ENCODE assay signal across 8 cellular contexts in genomic region chr11:107858217-107859070, GRCh38. TPM values are rescaled to one million over a fixed set of nuclear protein-coding genes. Genes with fewer than 3 reads are reported as not detected.
A peak's percentile ranks its signal among the peaks of the same experiment; 100 is the strongest.
DNase-seq lines count a peak whose midpoint lies in the region; ATAC-seq and TF ChIP-seq lines count a peak whose summit lies in the region.

TSS of gene SLC35F2 (minus strand) at chr11:107858787. CDS start at chr11:107858767, 20 bp downstream.

- DNase-seq in BJ (ENCODE audit: low read depth) (no peak), NCI-H524 treated with DMSO at 0.1 percent for 48 hours (lab: John Stamatoyannopoulos, UW) (peak; percentile 42), mesenchymal stem cell (peak; percentile 73)
- DNase-seq in activated CD4-positive, alpha-beta T cell treated with anti-CD3 and anti-CD28 coated beads, Interleukin-2, amount 10 ng/mL, durations not matched to agents 7 days and 5 days = peak; percentile 61
- peak; percentile 48 for DNase-seq in effector CD4-positive, alpha-beta T cell
- peak; percentile 61 for DNase-seq in stimulated activated CD8-positive, alpha-beta memory T cell treated with anti-CD3 and anti-CD28 coated beads, Interleukin-12 subunit alpha, Interleukin-12 subunit beta, amount 100 ng/mL, for 4 hours (ENCODE audit: low read depth)

- peak within 1 kb of the TSS; percentile 23 to 70 for H3K18ac ChIP-seq in mesenchymal stem cell (ENCODE audit: low read depth in 1 of 2, low read length in 2 of 2)

- H3K4ac ChIP-seq in mesenchymal stem cell (ENCODE audit: low read depth in 1 of 2, low read length in 2 of 2) = no peak within 1 kb of the TSS

- H3K9me3 ChIP-seq in mesenchymal stem cell (ENCODE audit: control insufficient read depth, low read length) = no peaks in the 10 kb centered on the region

- H2BK5ac ChIP-seq in mesenchymal stem cell (ENCODE audit: low read depth, low read length, poor library complexity, severe bottlenecking) = no peak within 1 kb of the TSS

- ATAC-seq in HG03354 (IDR thresholded peaks at IDR 0.05; ENCODE audit: poor library complexity, severe bottlenecking, unreplicated experiment) = peak; percentile 93

- H3K36me3 ChIP-seq in BJ (ENCODE audit: control insufficient read depth, insufficient read depth, low read length) = no peaks in the 10 kb centered on the region
- H3K36me3 ChIP-seq in mesenchymal stem cell (ENCODE audit: control insufficient read depth in 1 of 2, insufficient read depth in 2 of 2, low read depth in 1 of 2, low read length in 2 of 2) = no peaks in the 10 kb centered on the region

- H2AK5ac ChIP-seq in mesenchymal stem cell (ENCODE audit: low read length, severe bottlenecking) = no peak within 1 kb of the TSS

- peak within 1 kb of the TSS; percentile 72 for H2AFZ ChIP-seq in mesenchymal stem cell (ENCODE audit: low read depth, low read length)

- H3K27ac Mint-ChIP-seq in activated CD4-positive, alpha-beta T cell treated with anti-CD3 and anti-CD28 coated beads, Interleukin-2, amount 10 ng/mL, durations not matched to agents 7 days and 5 days = peak within 1 kb of the TSS; percentile 91

- no peak within 1 kb of the TSS for H2BK12ac ChIP-seq in mesenchymal stem cell (ENCODE audit: low read length in 2 of 2)

- H2BK15ac ChIP-seq in mesenchymal stem cell (ENCODE audit: low read depth, poor library complexity, severe bottlenecking) = no peak within 1 kb of the TSS

- H3K4me1 ChIP-seq in mesenchymal stem cell (ENCODE audit: control insufficient read depth, insufficient read depth, low read depth, low read length) = peaks cover 5% of the 10 kb centered on the region

- peak within 1 kb of the TSS; percentile 64 for H3K4me3 ChIP-seq in BJ (ENCODE audit: low read depth, low read length)
- H3K4me3 ChIP-seq in mesenchymal stem cell (ENCODE audit: insufficient read depth in 1 of 2, low read depth in 1 of 2, low read length in 2 of 2) = peak within 1 kb of the TSS; percentile 69 to 98

- H3K27me3 Mint-ChIP-seq in activated CD4-positive, alpha-beta T cell treated with anti-CD3 and anti-CD28 coated beads, Interleukin-2, amount 10 ng/mL, durations not matched to agents 7 days and 5 days = no peaks in the 10 kb centered on the region

- H3K27ac ChIP-seq in mesenchymal stem cell (ENCODE audit: low read length, poor library complexity, severe bottlenecking) = peak within 1 kb of the TSS; percentile 65

- no peak within 1 kb of the TSS for H2BK120ac ChIP-seq in mesenchymal stem cell (ENCODE audit: low read depth, low read length)

- peak within 1 kb of the TSS; percentile 88 for H3K4me3 Mint-ChIP-seq in activated CD4-positive, alpha-beta T cell treated with anti-CD3 and anti-CD28 coated beads, Interleukin-2, amount 10 ng/mL, durations not matched to agents 7 days and 5 days

- H3K4me1 Mint-ChIP-seq in activated CD4-positive, alpha-beta T cell treated with anti-CD3 and anti-CD28 coated beads, Interleukin-2, amount 10 ng/mL, durations not matched to agents 7 days and 5 days = peaks cover 38% of the 10 kb centered on the region

- peak within 1 kb of the TSS in 1 of 2 experiments; percentile 67 for H3K23ac ChIP-seq in mesenchymal stem cell (ENCODE audit: low read length in 2 of 2)

- H4K91ac ChIP-seq in mesenchymal stem cell (ENCODE audit: low read length) = peak within 1 kb of the TSS; percentile 52

- H3K27me3 ChIP-seq in BJ (ENCODE audit: control insufficient read depth, insufficient read depth, low read length) (peaks cover 2% of the 10 kb centered on the region; the same call in 1 of the 2 replicates), mesenchymal stem cell (ENCODE audit: control insufficient read depth in 1 of 2, insufficient read depth in 1 of 2, low read length in 2 of 2) (no peaks in the 10 kb centered on the region)

- H3K79me1 ChIP-seq in mesenchymal stem cell (replicated peaks; ENCODE audit: low read length, poor library complexity, severe bottlenecking) = no peaks in the 10 kb centered on the region

- peak within 1 kb of the TSS in 1 of 2 experiments; percentile 22 for H3K14ac ChIP-seq in mesenchymal stem cell (ENCODE audit: low read length in 2 of 2)

- no peaks in the 10 kb centered on the region for H3K9me3 Mint-ChIP-seq in activated CD4-positive, alpha-beta T cell treated with anti-CD3 and anti-CD28 coated beads, Interleukin-2, amount 10 ng/mL, durations not matched to agents 7 days and 5 days

- CTCF ChIA-PET in BJ (lab: Yijun Ruan, JAX) = no interaction called here
- CTCF ChIA-PET in activated CD4-positive, alpha-beta T cell treated with anti-CD3 and anti-CD28 coated beads, Interleukin-2, amount 10 ng/mL, durations not matched to agents 7 days and 5 days (lab: Charles Lee) = interaction anchor here (1.4 kb wide), 1 partner anchor 10 kb away, joined by 3 read pairs; no protein-coding TSS in a partner anchor

- H4K8ac ChIP-seq in mesenchymal stem cell (ENCODE audit: low read length) = peak within 1 kb of the TSS; percentile 52

- H3K36me3 Mint-ChIP-seq in activated CD4-positive, alpha-beta T cell treated with anti-CD3 and anti-CD28 coated beads, Interleukin-2, amount 10 ng/mL, durations not matched to agents 7 days and 5 days (ENCODE audit: low read depth) = peaks cover 2% of the 10 kb centered on the region

- under 1% methylated on average over 68 of the region's 73 CpGs for WGBS in mesenchymal stem cell

- H3K9ac ChIP-seq in mesenchymal stem cell (ENCODE audit: low read length) = peak within 1 kb of the TSS; percentile 93

- H3K4me2 ChIP-seq in mesenchymal stem cell (ENCODE audit: low read length, poor library complexity, severe bottlenecking) = peak within 1 kb of the TSS; percentile 91

- POLR2A ChIA-PET in BJ (lab: Charles Lee) = no interaction called here
- POLR2A ChIA-PET in activated CD4-positive, alpha-beta T cell treated with anti-CD3 and anti-CD28 coated beads, Interleukin-2, amount 10 ng/mL, durations not matched to agents 7 days and 5 days (lab: Charles Lee) = no interaction called here

- TF ChIP-seq POLR2A in GM19193 (IDR thresholded peaks at IDR 0.05; ENCODE audit: extremely low read depth, insufficient read depth, insufficient read length) = peak; percentile 93

- TF ChIP-seq CTCF in BJ (IDR thresholded peaks at IDR 0.05; ENCODE audit: insufficient read depth, low read depth, low read length) = no peak

RNA-seq across cellular contexts. Expression of gene SLC35F2, which starts in this region (rescaled TPM):
- polyA plus RNA-seq in BJ (2011; rRNA removed) = 0.82 and 1.0 TPM in 2 replicates
- 0.21 and 1.8 TPM in 2 replicates for polyA minus RNA-seq in BJ (2011; rRNA and poly(A)+ RNA removed)
- total RNA-seq in activated CD4-positive, alpha-beta T cell treated with anti-CD3 and anti-CD28 coated beads, Interleukin-2, amount 10 ng/mL, durations not matched to agents 7 days and 5 days = 1 to 10 TPM; 7.7 to 7.8 TPM
- polyA plus RNA-seq in mesenchymal stem cell (2013, experiment 1 of 2) = 9.4 TPM
- polyA plus RNA-seq in mesenchymal stem cell (2013, experiment 2 of 2) = 8.9 TPM
